In genomic region chr13:44296856-44297255, GRCh38 we compare ENCODE assay signal across 16 cellular contexts.
DNase-seq lines count a peak whose midpoint lies in the region; ATAC-seq and TF ChIP-seq lines count a peak whose summit lies in the region.
"Had no signal": no experiment of that assay in that cellular context is flagged by ENCODE, and none has a peak within 500 bp of the region (broad histone marks: within the 10 kb centered on the region; RNA-seq: fewer than 3 reads in every experiment).

No MANE protein-coding gene starts in this region.

- no peaks in the 10 kb centered on the region for H3K36me3 ChIP-seq in MG63
- H3K36me3 ChIP-seq in skeletal muscle tissue (ENCODE audit: control insufficient read depth in 3 of 3, insufficient read depth in 3 of 3, low read length in 3 of 3): no peaks in the 10 kb centered on the region
- no peaks in the 10 kb centered on the region for H3K36me3 ChIP-seq in testis (ENCODE audit: low read depth, missing control alignments)
- H3K36me3 ChIP-seq: HAP-1 had no signal

- H3K4me3 ChIP-seq in MG63 (no peak overlapping the region), right cardiac atrium (ENCODE audit: low read length) (no peak overlapping the region), skeletal muscle tissue (ENCODE audit: low read length in 3 of 3) (no peak overlapping the region), testis (no peak overlapping the region)
- H3K4me3 ChIP-seq: HAP-1 had no signal

- H3K27ac ChIP-seq in right cardiac atrium (ENCODE audit: low read length) (no peak overlapping the region), skeletal muscle tissue (ENCODE audit: low read depth, low read length) (peak overlapping the region; percentile 53), testis (no peak overlapping the region)

- peaks cover 9% of the 10 kb centered on the region for H3K4me1 ChIP-seq in right cardiac atrium (ENCODE audit: control insufficient read depth, insufficient read depth, low read length)
- H3K4me1 ChIP-seq in skeletal muscle tissue (ENCODE audit: control insufficient read depth in 3 of 3, insufficient read depth in 3 of 3, low read length in 3 of 3): peaks cover 37 to 62% (median 45%) of the 10 kb centered on the region in 3 donors
- no peaks in the 10 kb centered on the region for H3K4me1 ChIP-seq in testis
- H3K4me1 ChIP-seq: HAP-1 had no signal

- TF ChIP-seq CTCF in testis (IDR thresholded peaks at IDR 0.05): no peak

- no peaks in the 10 kb centered on the region for H3K9me3 ChIP-seq in MG63
- H3K9me3 ChIP-seq in right cardiac atrium (ENCODE audit: control insufficient read depth, low read length): no peaks in the 10 kb centered on the region
- H3K9me3 ChIP-seq in skeletal muscle tissue (ENCODE audit: control insufficient read depth in 3 of 3, low read length in 3 of 3): no peaks in the 10 kb centered on the region
- H3K9me3 ChIP-seq in testis: no peaks in the 10 kb centered on the region
- H3K9me3 ChIP-seq: HAP-1 had no signal

- H3K27me3 ChIP-seq in MG63 (no peaks in the 10 kb centered on the region), right cardiac atrium (ENCODE audit: control insufficient read depth, insufficient read depth) (no peaks in the 10 kb centered on the region), skeletal muscle tissue (ENCODE audit: control insufficient read depth in 3 of 3, insufficient read depth in 3 of 3, low read length in 3 of 3) (no peaks in the 10 kb centered on the region), testis (no peaks in the 10 kb centered on the region)

- DNase-seq in MG63 (peak; percentile 70), cerebellar cortex (ENCODE audit: low spot score) (peak; percentile 96), right cardiac atrium (no peak), testis (no peak), HK-2 (ENCODE audit: unreplicated experiment) (no peak), DMS114 treated with DMSO at 0.1 percent for 48 hours (lab: John Stamatoyannopoulos, UW; ENCODE audit: unreplicated experiment) (no peak)
- DNase-seq: ACHN, AML-193, COR-L47, DMS153, NCI-H1417, NCI-H187 treated with DMSO at 0.1 percent for 48 hours, NCI-H748 treated with DMSO at 0.1 percent for 48 hours, PC-3 had no signal

- 69% methylated on average over 5 of the region's 5 CpGs for WGBS in right cardiac atrium
- WGBS in testis, 2 donors: 81 to 88% methylated on average over 5 of the region's 5 CpGs

- H3K9ac ChIP-seq in skeletal muscle tissue (ENCODE audit: low read depth in 1 of 3, low read length in 3 of 3): no peak overlapping the region

- TF ChIP-seq POLR2A in testis (IDR thresholded peaks at IDR 0.05): no peak

- intact Hi-C loops in right cardiac atrium (cut with DNase I): no loop called here
- intact Hi-C loops in testis (cut with DNase I; ENCODE audit: low total_unique reads): no loop called here

- ATAC-seq in right cardiac atrium: peak; percentile 11 to 32
- ATAC-seq: PC-3 had no signal

Comparison
In these comparisons a context has a peak if more than half of its experiments do, and no peak if none do; other contexts are left out.
1. DNase-seq: peak in MG63 (single experiment) and cerebellar cortex (single experiment); none in right cardiac atrium (0 of 3), testis (single experiment), HK-2 (single experiment) and DMS114 treated with DMSO at 0.1 percent for 48 hours (single experiment).